In the genomic region with DNA sequence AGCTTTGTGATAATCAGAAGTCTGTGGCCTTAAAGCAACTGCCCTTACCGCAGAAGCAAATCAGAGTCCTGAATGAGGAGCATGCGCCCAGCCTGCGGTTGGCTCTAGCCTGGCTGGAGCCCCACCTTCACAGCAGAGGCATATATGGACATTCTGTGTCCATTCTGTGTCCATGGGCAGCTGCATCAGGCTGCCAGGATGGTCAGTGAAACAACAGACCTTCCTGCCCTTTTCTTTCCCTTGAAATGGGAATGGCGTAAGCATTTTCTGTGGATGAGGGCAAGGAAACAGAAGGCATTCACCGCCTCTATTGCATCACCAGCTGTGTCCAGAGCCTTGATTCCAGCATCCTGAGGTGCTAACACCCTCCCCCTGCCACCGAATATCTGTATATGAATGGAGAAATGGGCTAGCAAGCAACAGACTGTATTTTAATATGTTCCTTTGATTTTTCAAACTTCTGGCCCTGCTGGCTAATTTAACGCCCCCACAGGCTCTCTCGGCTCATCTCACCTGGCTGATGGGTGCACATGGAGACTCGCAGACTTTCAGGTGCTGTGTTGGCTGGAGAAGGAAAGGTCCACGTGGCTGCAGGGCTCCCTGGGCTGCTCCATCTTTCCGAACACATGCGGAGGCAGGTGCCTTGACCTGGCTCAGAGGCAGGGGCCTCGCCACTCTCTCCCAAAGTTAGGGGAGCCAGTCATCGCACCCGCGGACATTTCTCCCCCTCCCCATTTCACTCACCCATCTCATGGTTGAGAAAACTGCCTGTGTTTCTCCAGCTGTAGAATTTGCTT, we compare ENCODE assay signal across 25 cellular contexts.
"Had no signal": no experiment of that assay in that cellular context is flagged by ENCODE, and none has a peak within 500 bp of the region (broad histone marks: within the 10 kb centered on the region; RNA-seq: fewer than 3 reads in every experiment).

No MANE protein-coding gene starts in this region.

- H3K27me3 Mint-ChIP-seq: activated CD4-positive, alpha-beta memory T cell treated with anti-CD3 and anti-CD28 coated beads for 36 hours; activated CD4-positive, alpha-beta T cell treated with anti-CD3 and anti-CD28 coated beads, Interleukin-2, amount 10 ng/mL, durations not matched to agents 24 days and 14 days; activated naive CD8-positive, alpha-beta T cell treated with anti-CD3 and anti-CD28 coated beads for 36 hours; central memory CD8-positive, alpha-beta T cell; naive thymus-derived CD4-positive, alpha-beta T cell had no signal

- H3K4me1 ChIP-seq: prostate gland, vagina had no signal

- H3K27me3 ChIP-seq: adrenal gland, gastroesophageal sphincter, hepatocyte, pancreas, spleen, upper lobe of left lung, vagina had no signal

- H3K27ac Mint-ChIP-seq: activated CD4-positive, alpha-beta memory T cell treated with anti-CD3 and anti-CD28 coated beads for 36 hours; activated CD4-positive, alpha-beta T cell treated with anti-CD3 and anti-CD28 coated beads, Interleukin-2, amount 10 ng/mL, durations not matched to agents 24 days and 14 days; activated naive CD4-positive, alpha-beta T cell treated with anti-CD3 and anti-CD28 coated beads for 36 hours; activated naive CD8-positive, alpha-beta T cell treated with anti-CD3 and anti-CD28 coated beads for 36 hours; activated T-helper 1 cell treated with anti-CD3 and anti-CD28 coated beads, Interleukin-12 subunit alpha, Interleukin-12 subunit beta, Interleukin-2, Interleukin-4 antibody, amounts not matched to agents 30 ng/mL and 10 ng/mL and 1 ng/mL, durations not matched to agents 14 hours and 24 hours and 36 hours; naive thymus-derived CD4-positive, alpha-beta T cell had no signal

- H3K9me3 Mint-ChIP-seq: activated CD4-positive, alpha-beta memory T cell treated with anti-CD3 and anti-CD28 coated beads for 36 hours; activated CD4-positive, alpha-beta T cell treated with anti-CD3 and anti-CD28 coated beads, Interleukin-2, amount 10 ng/mL, durations not matched to agents 24 days and 14 days; activated naive CD4-positive, alpha-beta T cell treated with anti-CD3 and anti-CD28 coated beads for 36 hours; activated naive CD8-positive, alpha-beta T cell treated with anti-CD3 and anti-CD28 coated beads for 36 hours; activated T-helper 1 cell treated with anti-CD3 and anti-CD28 coated beads, Interleukin-12 subunit alpha, Interleukin-12 subunit beta, Interleukin-2, Interleukin-4 antibody, amounts not matched to agents 30 ng/mL and 10 ng/mL and 1 ng/mL, durations not matched to agents 14 hours and 24 hours and 36 hours; central memory CD8-positive, alpha-beta T cell; naive thymus-derived CD4-positive, alpha-beta T cell had no signal

- H3K27ac ChIP-seq: adrenal gland, hepatocyte, pancreas, prostate gland, spleen, vagina had no signal

- ATAC-seq: gastroesophageal sphincter; left cardiac atrium; naive thymus-derived CD4-positive, alpha-beta T cell had no signal

- DNase-seq: activated CD4-positive, alpha-beta memory T cell treated with anti-CD3 and anti-CD28 coated beads for 36 hours; activated CD4-positive, alpha-beta T cell treated with anti-CD3 and anti-CD28 coated beads, Interleukin-2, amount 10 ng/mL, durations not matched to agents 24 days and 14 days; activated CD4-positive, CD25-positive, alpha-beta regulatory T cell treated with anti-CD3 and anti-CD28 coated beads, Interleukin-2, amount 50 U/mL, for 72 hours; activated CD8-positive, alpha-beta memory T cell treated with anti-CD3 and anti-CD28 coated beads, Interleukin-2, amount 50 U/mL, for 4 hours; activated effector memory CD4-positive, alpha-beta T cell treated with anti-CD3 and anti-CD28 coated beads, Interleukin-2, amount 50 U/mL, for 16 hours; activated naive CD4-positive, alpha-beta T cell treated with anti-CD3 and anti-CD28 coated beads for 36 hours; activated naive CD8-positive, alpha-beta T cell treated with anti-CD3 and anti-CD28 coated beads for 36 hours; activated T-cell treated with anti-CD3 and anti-CD28 coated beads, Interleukin-2, amount 50 U/mL, for 1 hour; effector CD8-positive, alpha-beta T cell; left cardiac atrium; midbrain; naive thymus-derived CD4-positive, alpha-beta T cell; pancreas; retina; spleen; stimulated activated naive CD4-positive, alpha-beta T cell treated with Interleukin-2 at 50 U/mL for 16 hours; T-helper 2 cell had no signal

- H3K4me3 ChIP-seq: adrenal gland, gastroesophageal sphincter, hepatocyte, pancreas, prostate gland, spleen, upper lobe of left lung, vagina had no signal

- H3K4me3 Mint-ChIP-seq: activated CD4-positive, alpha-beta memory T cell treated with anti-CD3 and anti-CD28 coated beads for 36 hours; activated CD4-positive, alpha-beta T cell treated with anti-CD3 and anti-CD28 coated beads, Interleukin-2, amount 10 ng/mL, durations not matched to agents 24 days and 14 days; activated naive CD4-positive, alpha-beta T cell treated with anti-CD3 and anti-CD28 coated beads for 36 hours; activated naive CD8-positive, alpha-beta T cell treated with anti-CD3 and anti-CD28 coated beads for 36 hours; activated T-helper 1 cell treated with anti-CD3 and anti-CD28 coated beads, Interleukin-12 subunit alpha, Interleukin-12 subunit beta, Interleukin-2, Interleukin-4 antibody, amounts not matched to agents 30 ng/mL and 10 ng/mL and 1 ng/mL, durations not matched to agents 14 hours and 24 hours and 36 hours; central memory CD8-positive, alpha-beta T cell; naive thymus-derived CD4-positive, alpha-beta T cell had no signal

- H3K36me3 ChIP-seq: adrenal gland, gastroesophageal sphincter, pancreas, prostate gland, spleen, upper lobe of left lung, vagina had no signal

- H3K9me3 ChIP-seq: adrenal gland, gastroesophageal sphincter, pancreas, prostate gland, spleen, upper lobe of left lung, vagina had no signal
